Comparison of ENCODE assay signal across 8 cellular contexts in genomic region chr5:141664733-141665461, GRCh38. TPM values are rescaled to one million over a fixed set of nuclear protein-coding genes. Genes with fewer than 3 reads are reported as not detected.
DNase-seq lines count a peak whose midpoint lies in the region; ATAC-seq and TF ChIP-seq lines count a peak whose summit lies in the region.

No MANE protein-coding gene starts in this region.

- H3K4me3 Mint-ChIP-seq in type B pancreatic cell: no peak overlapping the region

- 24 to 34% (median 25%) methylated on average over 13 of the region's 13 CpGs for WGBS in ovary, 3 donors

- H3K27me3 ChIP-seq in Peyer's patch (no peaks in the 10 kb centered on the region), ovary (no peaks in the 10 kb centered on the region)

- H3K9me3 Mint-ChIP-seq in type B pancreatic cell: no peaks in the 10 kb centered on the region

- no peak overlapping the region for H3K27ac Mint-ChIP-seq in type B pancreatic cell

- peak; percentile 80 for DNase-seq in DMS53 (lab: John Stamatoyannopoulos, UW)
- peak; percentile 78 to 92 (median 87) for DNase-seq in Peyer's patch
- DNase-seq in activated T-helper 1 cell treated with Interleukin-2 at 50 U/mL for 16 hours (ENCODE audit: low read depth): peak; percentile 60
- peak; percentile 67 for DNase-seq in fibroblast of villous mesenchyme (ENCODE audit: low read depth)
- peak; percentile 66 to 87 (median 78) for DNase-seq in ovary
- DNase-seq in type B pancreatic cell (ENCODE audit: extremely low spot score, unreplicated experiment): peak; percentile 80

- TF ChIP-seq EP300 in ovary (IDR thresholded peaks at IDR 0.05): no peak

- TF ChIP-seq CTCF in Peyer's patch (IDR thresholded peaks at IDR 0.05) (peak; percentile 71 to 91 (median 86)), fibroblast of villous mesenchyme (IDR thresholded peaks at IDR 0.05; ENCODE audit: insufficient read depth, low read depth, low read length) (peak; percentile 94), ovary (IDR thresholded peaks at IDR 0.05) (peak; percentile 64 to 67 (median 66)), type B pancreatic cell (conservative IDR thresholded peaks at IDR 0.05) (peak; percentile 94)

- H3K36me3 ChIP-seq in Peyer's patch (no peaks in the 10 kb centered on the region), ovary (no peaks in the 10 kb centered on the region)

- no peak for TF ChIP-seq POLR2A in Peyer's patch (IDR thresholded peaks at IDR 0.05)
- TF ChIP-seq POLR2A in ovary (IDR thresholded peaks at IDR 0.05): no peak

- intact Hi-C loops in ovary (cut with DNase I): no loop called here

- H3K27ac ChIP-seq in Peyer's patch (no peak overlapping the region), ovary (no peak overlapping the region)

- peaks cover 5% of the 10 kb centered on the region for H3K36me3 Mint-ChIP-seq in type B pancreatic cell

- no peaks in the 10 kb centered on the region for H3K9me3 ChIP-seq in Peyer's patch
- H3K9me3 ChIP-seq in ovary: no peaks in the 10 kb centered on the region

- no peaks in the 10 kb centered on the region for H3K4me1 ChIP-seq in Peyer's patch
- H3K4me1 ChIP-seq in ovary (ENCODE audit: insufficient read depth): no peaks in the 10 kb centered on the region

- peaks cover 10% of the 10 kb centered on the region for H3K4me1 Mint-ChIP-seq in type B pancreatic cell (ENCODE audit: unreplicated experiment)

- H3K27me3 Mint-ChIP-seq in type B pancreatic cell: no peaks in the 10 kb centered on the region

- peak; percentile 88 for ATAC-seq in GM21360 (IDR thresholded peaks at IDR 0.05; ENCODE audit: unreplicated experiment)
- peak; percentile 80 for ATAC-seq in HG03575 (IDR thresholded peaks at IDR 0.05; ENCODE audit: extremely low read depth, insufficient number of reproducible peaks, low FRiP score, unreplicated experiment)

- no peak overlapping the region for H3K4me3 ChIP-seq in Peyer's patch
- H3K4me3 ChIP-seq in fibroblast of villous mesenchyme (ENCODE audit: low read depth, low read length): no peak overlapping the region
- H3K4me3 ChIP-seq in ovary: no peak overlapping the region

RNA-seq across cellular contexts. Expression of gene FCHSD1, which starts 13.7 kb away (rescaled TPM):
- total RNA-seq in Peyer's patch: 100 to 1,000 TPM in 1 of 4 donors, 10 to 100 TPM in 3; 19.8 to 116 (median 45.7) TPM
- 24.2 and 25.8 TPM in 2 replicates for total RNA-seq in fibroblast of villous mesenchyme
- 10 to 100 TPM; 21.1 to 35.2 (median 25.0) TPM for total RNA-seq in ovary
- 10 to 100 TPM; 10.4 to 21.8 TPM for polyA plus RNA-seq in ovary
- total RNA-seq in type B pancreatic cell (ENCODE audit: low replicate concordance): 28.5 and 29.4 TPM in 2 replicates

RNA-seq across cellular contexts. Expression of gene ARAP3, which starts 17.1 kb away (rescaled TPM):
- total RNA-seq in Peyer's patch (10 to 100 TPM in 2 of 4 donors, 1 to 10 TPM in 2; 1.1 to 13.2 (median 9.7) TPM), fibroblast of villous mesenchyme (5.6 and 7.7 TPM in 2 replicates), ovary (10 to 100 TPM in 1 of 7 donors, 1 to 10 TPM in 6; 3.5 to 11.2 (median 9.3) TPM), type B pancreatic cell (ENCODE audit: low replicate concordance) (8.4 and 10.2 TPM in 2 replicates)
- polyA plus RNA-seq in ovary: 1 to 10 TPM; 6.1 to 6.8 TPM

RNA-seq across cellular contexts. Expression of gene RELL2, which starts 28.1 kb away (rescaled TPM):
- total RNA-seq in Peyer's patch (10 to 100 TPM in 3 of 4 donors, 1 to 10 TPM in 1; 8.0 to 13.2 (median 10.6) TPM), fibroblast of villous mesenchyme (4.7 and 8.4 TPM in 2 replicates), ovary (1 to 10 TPM in 5 of 7 donors, under 1 TPM in 2; 0.58 to 3.0 (median 1.5) TPM), type B pancreatic cell (ENCODE audit: low replicate concordance) (6.9 and 8.1 TPM in 2 replicates)
- 1 to 10 TPM in 1 of 2 donors, not detected in 1; 1.9 TPM for polyA plus RNA-seq in ovary

RNA-seq across cellular contexts. Expression of gene HDAC3, which starts 28.2 kb away (rescaled TPM):
- total RNA-seq in Peyer's patch (10 to 100 TPM; 31.2 to 55.6 (median 47.9) TPM), fibroblast of villous mesenchyme (49.0 and 53.5 TPM in 2 replicates), ovary (10 to 100 TPM; 34.2 to 55.6 (median 49.4) TPM), type B pancreatic cell (ENCODE audit: low replicate concordance) (65.8 and 87.8 TPM in 2 replicates)
- polyA plus RNA-seq in ovary: 10 to 100 TPM; 43.3 to 73.8 TPM

RNA-seq across cellular contexts. Expression of gene DIAPH1, which starts 46.1 kb away (rescaled TPM):
- total RNA-seq in Peyer's patch (100 to 1,000 TPM in 2 of 4 donors, 10 to 100 TPM in 2; 98.2 to 115 (median 102) TPM), fibroblast of villous mesenchyme (22.9 and 26.8 TPM in 2 replicates), ovary (10 to 100 TPM; 28.0 to 51.0 (median 44.0) TPM), type B pancreatic cell (ENCODE audit: low replicate concordance) (79.6 and 103 TPM in 2 replicates)
- polyA plus RNA-seq in ovary: 10 to 100 TPM; 21.2 to 45.6 TPM
